Comparison of ENCODE assay signal across 8 cellular contexts in the genomic region with DNA sequence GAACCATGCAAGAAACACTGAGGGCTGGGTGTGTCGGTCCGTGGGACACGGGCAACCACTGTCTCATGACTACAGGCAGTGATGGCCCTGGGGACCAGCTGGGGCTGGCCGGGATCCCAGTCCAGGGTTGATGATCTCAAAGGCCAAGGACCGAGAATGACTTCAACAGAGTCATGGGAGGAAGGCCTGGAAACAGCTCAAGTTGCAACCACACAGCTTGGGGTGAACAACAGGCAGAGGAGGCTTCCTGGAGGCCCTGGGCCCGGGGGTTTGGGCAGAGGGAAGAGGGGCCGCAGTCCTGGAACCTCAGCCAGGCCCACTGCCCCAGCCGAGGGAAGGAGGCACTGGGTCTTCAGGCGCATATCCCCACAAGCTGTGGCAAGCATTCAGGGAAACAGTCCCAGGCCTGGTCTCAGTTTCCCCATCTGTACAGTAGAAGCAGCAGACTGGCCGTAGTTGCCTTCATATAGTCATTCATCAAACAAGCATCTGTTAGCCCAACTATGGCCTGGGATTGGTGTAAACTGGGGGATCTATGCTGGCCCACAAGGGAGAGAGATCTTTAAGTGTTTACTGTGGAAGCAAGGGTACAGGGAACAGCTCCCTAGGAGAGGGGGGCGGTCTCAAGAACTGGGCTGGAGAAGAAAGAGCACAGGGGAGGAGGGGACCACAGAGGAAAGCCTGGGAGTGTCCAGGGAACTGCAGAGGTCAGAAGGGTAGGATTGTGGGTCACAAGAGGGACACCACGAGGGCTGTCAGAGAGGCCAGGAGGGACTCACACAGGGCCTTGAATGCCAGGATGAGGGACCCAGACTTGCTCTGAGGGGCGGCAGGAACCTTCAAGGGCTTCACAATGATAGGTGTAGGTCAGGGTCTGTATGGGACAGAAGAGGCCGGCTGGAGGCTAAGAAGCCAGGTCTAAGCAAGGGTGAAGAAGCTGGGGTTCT. TPM values are rescaled to one million over a fixed set of nuclear protein-coding genes. Genes with fewer than 3 reads are reported as not detected.
DNase-seq lines count a peak whose midpoint lies in the region; ATAC-seq and TF ChIP-seq lines count a peak whose summit lies in the region.

No MANE protein-coding gene starts in this region.

- POLR2A ChIA-PET in activated CD4-positive, alpha-beta memory T cell treated with anti-CD3 and anti-CD28 coated beads, Interleukin-2, amount 10 ng/mL, durations not matched to agents 7 days and 5 days (lab: Charles Lee): no interaction called here

- WGBS in right lobe of liver (ENCODE audit: insufficient coverage, low coverage, low lambda C conversion rate, missing lambda C conversion rate): 69% methylated on average over 6 of the region's 14 CpGs
- 52 to 80% (median 70%) methylated on average over 10 to 14 of the region's 14 CpGs for WGBS in stomach, 5 donors

- no peaks in the 10 kb centered on the region for H3K27me3 ChIP-seq in H7 (ENCODE audit: control insufficient read depth, insufficient read depth, low read length)
- H3K27me3 ChIP-seq in right lobe of liver: no peaks in the 10 kb centered on the region
- no peaks in the 10 kb centered on the region for H3K27me3 ChIP-seq in stomach

- no peaks in the 10 kb centered on the region for H3K27me3 Mint-ChIP-seq in chondrocyte (ENCODE audit: low read depth)
- peaks cover 1% of the 10 kb centered on the region for H3K27me3 Mint-ChIP-seq in activated CD4-positive, alpha-beta memory T cell treated with anti-CD3 and anti-CD28 coated beads, Interleukin-2, amount 10 ng/mL, durations not matched to agents 7 days and 5 days

- peak overlapping the region; percentile 93 for H3K27ac Mint-ChIP-seq in chondrocyte (ENCODE audit: unreplicated experiment)
- no peak overlapping the region for H3K27ac Mint-ChIP-seq in activated CD4-positive, alpha-beta memory T cell treated with anti-CD3 and anti-CD28 coated beads, Interleukin-2, amount 10 ng/mL, durations not matched to agents 7 days and 5 days

- no peak for TF ChIP-seq POLR2A in right lobe of liver (IDR thresholded peaks at IDR 0.05)
- no peak for TF ChIP-seq POLR2A in stomach (IDR thresholded peaks at IDR 0.05)

- DNase-seq in H7 (peak; percentile 32), chondrocyte (ENCODE audit: low spot score) (peak; percentile 71), right lobe of liver (peak; percentile 59 to 80 (median 68)), stomach (no peak), NCI-H446 (lab: John Stamatoyannopoulos, UW) (no peak)
- DNase-seq in activated CD4-positive, alpha-beta memory T cell treated with anti-CD3 and anti-CD28 coated beads, Interleukin-2, amount 10 ng/mL, durations not matched to agents 7 days and 5 days: no peak

- CTCF ChIA-PET in activated CD4-positive, alpha-beta memory T cell treated with anti-CD3 and anti-CD28 coated beads, Interleukin-2, amount 10 ng/mL, durations not matched to agents 7 days and 5 days (lab: Charles Lee): no interaction called here

- no peak overlapping the region for H3K4me3 ChIP-seq in H7 (ENCODE audit: insufficient read depth, low read depth, low read length)
- peak overlapping the region in 1 of 3 donors; percentile 36 for H3K4me3 ChIP-seq in right lobe of liver
- H3K4me3 ChIP-seq in stomach: peak overlapping the region; percentile 62 to 77 (median 72)

- TF ChIP-seq EP300 in stomach (IDR thresholded peaks at IDR 0.05): no peak

- intact Hi-C loops in right lobe of liver (cut with DNase I) (no loop called here), stomach (cut with DNase I; ENCODE audit: low total_unique reads) (no loop called here)

- H3K9me3 ChIP-seq in right lobe of liver (no peaks in the 10 kb centered on the region), stomach (no peaks in the 10 kb centered on the region)

- H3K4me3 Mint-ChIP-seq in chondrocyte (ENCODE audit: unreplicated experiment): peak overlapping the region; percentile 89
- no peak overlapping the region for H3K4me3 Mint-ChIP-seq in activated CD4-positive, alpha-beta memory T cell treated with anti-CD3 and anti-CD28 coated beads, Interleukin-2, amount 10 ng/mL, durations not matched to agents 7 days and 5 days

- H3K36me3 ChIP-seq in H7 (replicated peaks; ENCODE audit: control insufficient read depth, insufficient read depth, low read length) (peaks cover 14% of the 10 kb centered on the region), right lobe of liver (no peaks in the 10 kb centered on the region), stomach (peaks cover 0 to 37% (median 18%) of the 10 kb centered on the region in 4 donors)

- peaks cover 70% of the 10 kb centered on the region for H3K4me1 Mint-ChIP-seq in chondrocyte (ENCODE audit: low read depth)
- H3K4me1 Mint-ChIP-seq in activated CD4-positive, alpha-beta memory T cell treated with anti-CD3 and anti-CD28 coated beads, Interleukin-2, amount 10 ng/mL, durations not matched to agents 7 days and 5 days: no peaks in the 10 kb centered on the region

- H3K4me1 ChIP-seq in right lobe of liver (no peaks in the 10 kb centered on the region), stomach (peaks cover 5 to 80% (median 47%) of the 10 kb centered on the region in 4 donors)

- no peak for TF ChIP-seq CTCF in chondrocyte (IDR thresholded peaks at IDR 0.05)
- TF ChIP-seq CTCF in right lobe of liver (IDR thresholded peaks at IDR 0.05): no peak
- TF ChIP-seq CTCF in stomach (IDR thresholded peaks at IDR 0.05): no peak

- H3K9me3 Mint-ChIP-seq in chondrocyte (ENCODE audit: low read depth): no peaks in the 10 kb centered on the region
- H3K9me3 Mint-ChIP-seq in activated CD4-positive, alpha-beta memory T cell treated with anti-CD3 and anti-CD28 coated beads, Interleukin-2, amount 10 ng/mL, durations not matched to agents 7 days and 5 days: no peaks in the 10 kb centered on the region

- H3K36me3 Mint-ChIP-seq in chondrocyte (ENCODE audit: low read depth): peaks cover 18% of the 10 kb centered on the region
- no peaks in the 10 kb centered on the region for H3K36me3 Mint-ChIP-seq in activated CD4-positive, alpha-beta memory T cell treated with anti-CD3 and anti-CD28 coated beads, Interleukin-2, amount 10 ng/mL, durations not matched to agents 7 days and 5 days (ENCODE audit: low read depth)

- ATAC-seq in right lobe of liver (peak; percentile 35 to 80 (median 57)), HG02588 (IDR thresholded peaks at IDR 0.05; ENCODE audit: unreplicated experiment) (no peak), HG03469 (IDR thresholded peaks at IDR 0.05; ENCODE audit: unreplicated experiment) (no peak)

- peak overlapping the region in 2 of 3 donors; percentile 43 to 81 for H3K27ac ChIP-seq in right lobe of liver
- H3K27ac ChIP-seq in stomach: peak overlapping the region in 4 of 5 donors; percentile 90 to 93 (median 92)

RNA-seq across cellular contexts. Expression of a gene that starts 2.1 kb away (rescaled TPM):
- 23.4 and 25.0 TPM in 2 replicates for total RNA-seq in H7 (2014; rRNA removed; shearing (Covaris generic))
- 237 to 1,930 TPM (median 1,885 TPM) in 3 replicates for total RNA-seq in chondrocyte
- 10 to 100 TPM in 4 of 6 experiments, 1 to 10 TPM in 2; 7.7 to 44.2 (median 18.1) TPM for total RNA-seq in right lobe of liver
- 100 to 1,000 TPM in 4 of 5 donors, 10 to 100 TPM in 1; 33.0 to 738 (median 258) TPM for total RNA-seq in stomach
- 100 to 1,000 TPM; 101 to 941 (median 189) TPM for polyA plus RNA-seq in stomach
- total RNA-seq in activated CD4-positive, alpha-beta memory T cell treated with anti-CD3 and anti-CD28 coated beads, Interleukin-2, amount 10 ng/mL, durations not matched to agents 7 days and 5 days: 1 to 10 TPM; 1.1 to 1.7 TPM

RNA-seq across cellular contexts. Expression of a gene that starts 29.9 kb away (rescaled TPM):
- 46.9 and 53.4 TPM in 2 replicates for total RNA-seq in H7 (2014; rRNA removed; shearing (Covaris generic))
- total RNA-seq in chondrocyte (15.8 to 24.2 TPM (median 18.8 TPM) in 3 replicates), right lobe of liver (1 to 10 TPM; 3.2 to 7.8 (median 5.9) TPM), stomach (10 to 100 TPM in 4 of 5 donors, not detected in 1; 14.9 to 24.6 (median 18.7) TPM)
- 1 to 10 TPM; 4.6 to 5.2 (median 4.8) TPM for polyA plus RNA-seq in stomach
- total RNA-seq in activated CD4-positive, alpha-beta memory T cell treated with anti-CD3 and anti-CD28 coated beads, Interleukin-2, amount 10 ng/mL, durations not matched to agents 7 days and 5 days: 10 to 100 TPM; 28.0 to 33.5 TPM

Comparison
In these comparisons a context has a peak if more than half of its experiments do, and no peak if none do; other contexts are left out.
1. DNase-seq: peak in H7 (single experiment), chondrocyte (single experiment) and right lobe of liver (3 of 3); none in stomach (single experiment), activated CD4-positive, alpha-beta memory T cell treated with anti-CD3 and anti-CD28 coated beads, Interleukin-2, amount 10 ng/mL, durations not matched to agents 7 days and 5 days (single experiment) and NCI-H446 (0 of 2).
2. ATAC-seq: peak in right lobe of liver (4 of 4); none in HG02588 (single experiment) and HG03469 (single experiment).